1 cellular context compared by ENCODE assay signal in genomic region chr17:20009052-20009301, GRCh38.
TF ChIP-seq lines count a peak whose summit lies in the region.

No MANE protein-coding gene starts in this region.

TF ChIP-seq in K562, 482 proteins besides CTCF, POLR2A, EP300 and RAD21 (continued from another document):
- TF ChIP-seq ZBTB34 (CRISPR knock-in tag; IDR thresholded peaks at IDR 0.05) = no peak
- TF ChIP-seq ZNF263 (CRISPR knock-in tag; IDR thresholded peaks at IDR 0.05; ENCODE audit: borderline replicate concordance) = 0 out of 2 replicates have a peak, but pooled peaks have one; percentile 36
- TF ChIP-seq PHF8 (IDR thresholded peaks at IDR 0.05; ENCODE audit: borderline replicate concordance, low read length) = peak; percentile 32; the same call in 1 of the 2 replicates
- peak; percentile 29 for TF ChIP-seq HMGN3 (IDR thresholded peaks at IDR 0.05; ENCODE audit: borderline replicate concordance, extremely low read depth, insufficient read length, low read depth, low read length)
- no peak for TF ChIP-seq TOE1 (IDR thresholded peaks at IDR 0.05; ENCODE audit: borderline replicate concordance)
- TF ChIP-seq TOE1 (CRISPR knock-in tag; IDR thresholded peaks at IDR 0.05; ENCODE audit: borderline replicate concordance, low read depth) = no peak
- TF ChIP-seq ZNF143 (CRISPR knock-in tag; IDR thresholded peaks at IDR 0.05) = peak; percentile 87; the same call in 1 of the 2 replicates
- peak in 1 of 2 experiments; percentile 84; a peak in 3 of 4 replicates for TF ChIP-seq SIX5 (IDR thresholded peaks at IDR 0.05; ENCODE audit: borderline replicate concordance in 1 of 2, insufficient read depth in 1 of 2, low read depth in 1 of 2, low read length in 2 of 2)
- TF ChIP-seq NRF1 (conservative IDR thresholded peaks at IDR 0.05 in 1 of 2, IDR thresholded peaks at IDR 0.05 in 1 of 2) = peak in 1 of 2 experiments; percentile 22; a peak in 1 of 4 replicates
- TF ChIP-seq PCBP1 (IDR thresholded peaks at IDR 0.05; ENCODE audit: low read depth, low read length, poor library complexity, severe bottlenecking) = peak; percentile 14
- TF ChIP-seq VEZF1 (CRISPR knock-in tag; IDR thresholded peaks at IDR 0.05) = peak; percentile 54
- TF ChIP-seq, protein P1, sequence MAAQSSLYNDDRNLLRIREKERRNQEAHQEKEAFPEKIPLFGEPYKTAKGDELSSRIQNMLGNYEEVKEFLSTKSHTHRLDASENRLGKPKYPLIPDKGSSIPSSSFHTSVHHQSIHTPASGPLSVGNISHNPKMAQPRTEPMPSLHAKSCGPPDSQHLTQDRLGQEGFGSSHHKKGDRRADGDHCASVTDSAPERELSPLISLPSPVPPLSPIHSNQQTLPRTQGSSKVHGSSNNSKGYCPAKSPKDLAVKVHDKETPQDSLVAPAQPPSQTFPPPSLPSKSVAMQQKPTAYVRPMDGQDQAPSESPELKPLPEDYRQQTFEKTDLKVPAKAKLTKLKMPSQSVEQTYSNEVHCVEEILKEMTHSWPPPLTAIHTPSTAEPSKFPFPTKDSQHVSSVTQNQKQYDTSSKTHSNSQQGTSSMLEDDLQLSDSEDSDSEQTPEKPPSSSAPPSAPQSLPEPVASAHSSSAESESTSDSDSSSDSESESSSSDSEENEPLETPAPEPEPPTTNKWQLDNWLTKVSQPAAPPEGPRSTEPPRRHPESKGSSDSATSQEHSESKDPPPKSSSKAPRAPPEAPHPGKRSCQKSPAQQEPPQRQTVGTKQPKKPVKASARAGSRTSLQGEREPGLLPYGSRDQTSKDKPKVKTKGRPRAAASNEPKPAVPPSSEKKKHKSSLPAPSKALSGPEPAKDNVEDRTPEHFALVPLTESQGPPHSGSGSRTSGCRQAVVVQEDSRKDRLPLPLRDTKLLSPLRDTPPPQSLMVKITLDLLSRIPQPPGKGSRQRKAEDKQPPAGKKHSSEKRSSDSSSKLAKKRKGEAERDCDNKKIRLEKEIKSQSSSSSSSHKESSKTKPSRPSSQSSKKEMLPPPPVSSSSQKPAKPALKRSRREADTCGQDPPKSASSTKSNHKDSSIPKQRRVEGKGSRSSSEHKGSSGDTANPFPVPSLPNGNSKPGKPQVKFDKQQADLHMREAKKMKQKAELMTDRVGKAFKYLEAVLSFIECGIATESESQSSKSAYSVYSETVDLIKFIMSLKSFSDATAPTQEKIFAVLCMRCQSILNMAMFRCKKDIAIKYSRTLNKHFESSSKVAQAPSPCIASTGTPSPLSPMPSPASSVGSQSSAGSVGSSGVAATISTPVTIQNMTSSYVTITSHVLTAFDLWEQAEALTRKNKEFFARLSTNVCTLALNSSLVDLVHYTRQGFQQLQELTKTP (IDR thresholded peaks at IDR 0.05; ENCODE audit: low read depth in 1 of 2, partially characterized antibody in 2 of 2) = peak in 1 of 2 experiments; percentile 30
- TF ChIP-seq CREB3L1 (IDR thresholded peaks at IDR 0.05; ENCODE audit: borderline replicate concordance, low read depth) = peak; percentile 56; the same call in 1 of the 2 replicates
- no peak for TF ChIP-seq BRF1 (IDR thresholded peaks at IDR 0.05; ENCODE audit: borderline replicate concordance, extremely low read depth, insufficient read length)
- TF ChIP-seq HDAC2 (IDR thresholded peaks at IDR 0.05) = no peak
- peak in 1 of 2 experiments; percentile 13; a peak in 1 of 4 replicates for TF ChIP-seq MAZ (CRISPR knock-in tag; conservative IDR thresholded peaks at IDR 0.05 in 1 of 2, IDR thresholded peaks at IDR 0.05 in 1 of 2)
- no peak for TF ChIP-seq ZSCAN32 (CRISPR knock-in tag; IDR thresholded peaks at IDR 0.05)
- TF ChIP-seq TRIM24 (IDR thresholded peaks at IDR 0.05) = no peak
- TF ChIP-seq GMEB1 (CRISPR knock-in tag; IDR thresholded peaks at IDR 0.05) = peak; percentile 28; the same call in 1 of the 2 replicates
- TF ChIP-seq TCF7 (IDR thresholded peaks at IDR 0.05; ENCODE audit: borderline replicate concordance) = no peak
- TF ChIP-seq ATF7 (IDR thresholded peaks at IDR 0.05) = peak; percentile 26; the same call in 1 of the 2 replicates
- TF ChIP-seq, protein P2, sequence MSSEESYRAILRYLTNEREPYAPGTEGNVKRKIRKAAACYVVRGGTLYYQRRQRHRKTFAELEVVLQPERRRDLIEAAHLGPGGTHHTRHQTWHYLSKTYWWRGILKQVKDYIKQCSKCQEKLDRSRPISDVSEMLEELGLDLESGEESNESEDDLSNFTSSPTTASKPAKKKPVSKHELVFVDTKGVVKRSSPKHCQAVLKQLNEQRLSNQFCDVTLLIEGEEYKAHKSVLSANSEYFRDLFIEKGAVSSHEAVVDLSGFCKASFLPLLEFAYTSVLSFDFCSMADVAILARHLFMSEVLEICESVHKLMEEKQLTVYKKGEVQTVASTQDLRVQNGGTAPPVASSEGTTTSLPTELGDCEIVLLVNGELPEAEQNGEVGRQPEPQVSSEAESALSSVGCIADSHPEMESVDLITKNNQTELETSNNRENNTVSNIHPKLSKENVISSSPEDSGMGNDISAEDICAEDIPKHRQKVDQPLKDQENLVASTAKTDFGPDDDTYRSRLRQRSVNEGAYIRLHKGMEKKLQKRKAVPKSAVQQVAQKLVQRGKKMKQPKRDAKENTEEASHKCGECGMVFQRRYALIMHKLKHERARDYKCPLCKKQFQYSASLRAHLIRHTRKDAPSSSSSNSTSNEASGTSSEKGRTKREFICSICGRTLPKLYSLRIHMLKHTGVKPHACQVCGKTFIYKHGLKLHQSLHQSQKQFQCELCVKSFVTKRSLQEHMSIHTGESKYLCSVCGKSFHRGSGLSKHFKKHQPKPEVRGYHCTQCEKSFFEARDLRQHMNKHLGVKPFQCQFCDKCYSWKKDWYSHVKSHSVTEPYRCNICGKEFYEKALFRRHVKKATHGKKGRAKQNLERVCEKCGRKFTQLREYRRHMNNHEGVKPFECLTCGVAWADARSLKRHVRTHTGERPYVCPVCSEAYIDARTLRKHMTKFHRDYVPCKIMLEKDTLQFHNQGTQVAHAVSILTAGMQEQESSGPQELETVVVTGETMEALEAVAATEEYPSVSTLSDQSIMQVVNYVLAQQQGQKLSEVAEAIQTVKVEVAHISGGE (CRISPR knock-in tag; IDR thresholded peaks at IDR 0.05) = 0 out of 6 replicates have a peak, but pooled peaks of 1 of the 3 experiments have one; percentile 10
- TF ChIP-seq BRF2 (IDR thresholded peaks at IDR 0.05; ENCODE audit: borderline replicate concordance, insufficient read depth, insufficient read length) = no peak
- peak; percentile 8 for TF ChIP-seq KDM5B (IDR thresholded peaks at IDR 0.05; ENCODE audit: insufficient replicate concordance, low read depth, low read length)
TF ChIP-seq in K562: peak in this region for 15.
